ENCODE assay signal across 25 cellular contexts in the genomic region with DNA sequence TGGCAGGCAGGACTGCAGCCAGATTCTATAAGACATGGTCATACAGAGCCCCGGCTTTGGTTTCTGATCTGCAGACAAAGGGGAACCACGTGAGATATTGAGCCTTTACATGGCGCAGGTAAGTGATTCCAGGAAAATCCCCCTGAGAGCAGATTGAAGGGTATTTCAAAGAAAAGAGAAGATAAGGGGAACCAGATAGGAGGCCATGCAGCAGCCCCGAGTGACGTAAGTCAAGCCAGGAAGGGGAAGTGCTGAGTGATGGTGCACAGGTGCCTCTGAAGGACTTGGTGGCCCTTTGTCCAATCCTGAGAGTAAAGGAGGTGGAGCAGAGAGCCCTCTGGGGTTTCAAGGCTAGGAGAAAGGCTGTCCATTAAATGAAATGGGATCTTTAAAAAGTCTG.
DNase-seq lines count a peak whose midpoint lies in the region; ATAC-seq, FAIRE-seq and TF ChIP-seq lines count a peak whose summit lies in the region.
"Had no signal": no experiment of that assay in that cellular context is flagged by ENCODE, and none has a peak within 500 bp of the region (broad histone marks: within the 10 kb centered on the region; RNA-seq: fewer than 3 reads in every experiment).

No MANE protein-coding gene starts in this region.

- intact Hi-C loops in K562 (cut with micrococcal nuclease) = no loop called here

- TF ChIP-seq RAD21 in K562 (CRISPR knock-in tag; conservative IDR thresholded peaks at IDR 0.05 in 1 of 2, IDR thresholded peaks at IDR 0.05 in 1 of 2) = no peak

- H4K20me1 ChIP-seq in K562 (replicated peaks; ENCODE audit: control insufficient read depth, insufficient read depth, low read length) (0 out of 2 replicates have a peak, but pooled peaks cover 4% of the 10 kb centered on the region), hepatocyte (ENCODE audit: insufficient read depth, poor library complexity, severe bottlenecking) (no peaks in the 10 kb centered on the region)
- H4K20me1 ChIP-seq: BLaER1 had no signal

- no peaks in the 10 kb centered on the region for H3K4me1 Mint-ChIP-seq in stimulated activated memory B cell treated with anti-CD40 and anti-IgM and Interleukin-4, amounts not matched to agents 10 μg/mL and 1 μg/mL and 100 μg/mL, for 72 hours
- no peaks in the 10 kb centered on the region for H3K4me1 Mint-ChIP-seq in CD8-positive, alpha-beta memory T cell
- H3K4me1 Mint-ChIP-seq: CD14-positive monocyte; CD4-positive, alpha-beta memory T cell; CD4-positive, CD25-positive, alpha-beta regulatory T cell had no signal

- H3K27ac Mint-ChIP-seq in stimulated activated memory B cell treated with anti-CD40 and anti-IgM and Interleukin-4, amounts not matched to agents 10 μg/mL and 1 μg/mL and 100 μg/mL, for 72 hours = no peak overlapping the region
- H3K27ac Mint-ChIP-seq in CD8-positive, alpha-beta memory T cell = no peak overlapping the region
- H3K27ac Mint-ChIP-seq: CD4-positive, alpha-beta memory T cell; CD4-positive, CD25-positive, alpha-beta regulatory T cell had no signal

- TF ChIP-seq POLR2A in NB4 (IDR thresholded peaks at IDR 0.05; ENCODE audit: extremely low read depth, insufficient read length) (no peak), K562 (conservative IDR thresholded peaks at IDR 0.05) (no peak)

- H3K9ac ChIP-seq in K562 (ENCODE audit: insufficient read depth in 1 of 2, low read depth in 2 of 2, low read length in 2 of 2) = no peak overlapping the region
- H3K9ac ChIP-seq: BLaER1 had no signal

- no peak overlapping the region for H3K4me2 ChIP-seq in K562 (ENCODE audit: insufficient read depth, low read length)
- H3K4me2 ChIP-seq in hepatocyte = no peak overlapping the region
- H3K4me2 ChIP-seq: BLaER1 had no signal

- no peaks in the 10 kb centered on the region for H3K9me3 Mint-ChIP-seq in stimulated activated memory B cell treated with anti-CD40 and anti-IgM and Interleukin-4, amounts not matched to agents 10 μg/mL and 1 μg/mL and 100 μg/mL, for 72 hours
- peaks cover 0 to 2% (median 1%) of the 10 kb centered on the region in 5 donors for H3K9me3 Mint-ChIP-seq in CD8-positive, alpha-beta memory T cell

- H3K36me3 ChIP-seq in K562 (ENCODE audit: control insufficient read depth, insufficient read depth, low read length) (no peaks in the 10 kb centered on the region), hepatocyte (replicated peaks; ENCODE audit: insufficient read depth, low read depth) (no peaks in the 10 kb centered on the region)
- no peaks in the 10 kb centered on the region for H3K36me3 ChIP-seq in CD8-positive, alpha-beta memory T cell (ENCODE audit: insufficient read depth, low read length)
- H3K36me3 ChIP-seq: BE2C, BLaER1 had no signal

- WGBS in K562 (ENCODE audit: insufficient coverage, low coverage, missing lambda C conversion rate) = 1% methylated on average over 5 of the region's 5 CpGs
- 69% methylated on average over 5 of the region's 5 CpGs for WGBS in hepatocyte (ENCODE audit: low lambda C conversion rate, missing lambda C conversion rate)

- in situ Hi-C loops in K562 (cut with MboI) = no loop called here

- H3K27me3 Mint-ChIP-seq in stimulated activated memory B cell treated with anti-CD40 and anti-IgM and Interleukin-4, amounts not matched to agents 10 μg/mL and 1 μg/mL and 100 μg/mL, for 72 hours = peaks cover 16% of the 10 kb centered on the region
- H3K27me3 Mint-ChIP-seq in CD8-positive, alpha-beta memory T cell = no peaks in the 10 kb centered on the region
- H3K27me3 Mint-ChIP-seq: CD4-positive, CD25-positive, alpha-beta regulatory T cell had no signal

- no peaks in the 10 kb centered on the region for H3K79me2 ChIP-seq in K562 (ENCODE audit: control insufficient read depth, insufficient read depth, low read length)
- H3K79me2 ChIP-seq in hepatocyte = no peaks in the 10 kb centered on the region

- H2AFZ ChIP-seq in K562 (ENCODE audit: low read depth, low read length) (no peak overlapping the region), hepatocyte (no peak overlapping the region)

- DNase-seq in NB4 (ENCODE audit: low read depth) (peak; percentile 19), NCI-H69 (lab: John Stamatoyannopoulos, UW) (peak; percentile 39), K562 (ENCODE audit: extremely low read depth in 1 of 4, low spot score in 3 of 4) (no peak), hepatocyte (ENCODE audit: low spot score) (no peak), SW480 (ENCODE audit: low spot score) (no peak)
- no peak for DNase-seq in CD8-positive, alpha-beta memory T cell
- DNase-seq: 8988T; ACHN; BE2C; C1 segment of cervical spinal cord; Caco-2; Calu3; CD4-positive, alpha-beta memory T cell; CD4-positive, CD25-positive, alpha-beta regulatory T cell; DMS79 treated with DMSO at 0.1 percent for 48 hours; GF-D8 had no signal

- CTCF ChIA-PET in K562 (lab: Yijun Ruan, JAX; ENCODE audit: low intra/inter-chr PET ratio) = no interaction called here
- CTCF ChIA-PET in CD8-positive, alpha-beta memory T cell (lab: Charles Lee) = no interaction called here

- no peaks in the 10 kb centered on the region for H3K9me2 ChIP-seq in hepatocyte (replicated peaks; ENCODE audit: insufficient read depth)

- no peak for FAIRE-seq in K562 (lab: Jason Lieb, UNC)
- FAIRE-seq: A204.1, D721Med, G401.6, GM12891, GM19239 had no signal

- H3K9me3 ChIP-seq in K562 (replicated peaks; ENCODE audit: control insufficient read depth, insufficient read depth, low read depth, low read length) (no peaks in the 10 kb centered on the region), hepatocyte (ENCODE audit: low read depth) (no peaks in the 10 kb centered on the region)
- no peaks in the 10 kb centered on the region for H3K9me3 ChIP-seq in CD8-positive, alpha-beta memory T cell (ENCODE audit: low read length)
- H3K9me3 ChIP-seq: BE2C, BLaER1, Caco-2 had no signal

- H3K4me1 ChIP-seq in K562 (replicated peaks in 1 of 2; ENCODE audit: control insufficient read depth in 2 of 2, insufficient read depth in 2 of 2, low read length in 2 of 2) (no peaks in the 10 kb centered on the region), hepatocyte (ENCODE audit: insufficient read depth) (no peaks in the 10 kb centered on the region)
- H3K4me1 ChIP-seq in CD8-positive, alpha-beta memory T cell (ENCODE audit: insufficient read depth, low read length) = no peaks in the 10 kb centered on the region
- H3K4me1 ChIP-seq: BE2C, Caco-2 had no signal

- TF ChIP-seq CTCF in NB4 (IDR thresholded peaks at IDR 0.05; ENCODE audit: low read depth, low read length) = no peak
- no peak for TF ChIP-seq CTCF in K562 (IDR thresholded peaks at IDR 0.05 in 2 of 3, conservative IDR thresholded peaks at IDR 0.05 in 1 of 3; ENCODE audit: insufficient read depth in 2 of 3, low read depth in 1 of 3, low read length in 3 of 3)
- no peak for TF ChIP-seq CTCF in hepatocyte (IDR thresholded peaks at IDR 0.05; ENCODE audit: poor library complexity)

- BruUV-seq in K562 (replicated peaks; lab: Mats Ljungman, UMichigan) = no TSS peak

- peaks cover 20 to 26% of the 10 kb centered on the region in 2 experiments; a peak in 3 of 5 replicates for H3K27me3 ChIP-seq in K562 (ENCODE audit: control insufficient read depth in 2 of 2, insufficient read depth in 2 of 2, low read length in 2 of 2)
- no peaks in the 10 kb centered on the region for H3K27me3 ChIP-seq in hepatocyte
- no peaks in the 10 kb centered on the region for H3K27me3 ChIP-seq in CD8-positive, alpha-beta memory T cell (ENCODE audit: insufficient read depth, low read length, poor library complexity, severe bottlenecking)
- H3K27me3 ChIP-seq: BLaER1 had no signal

- H3K9me1 ChIP-seq in K562 (ENCODE audit: control insufficient read depth, insufficient read depth, low read length) = no peaks in the 10 kb centered on the region

- ATAC-seq in K562 (no peak), esophagus mucosa (no peak)
- peak; percentile 58 for ATAC-seq in stimulated activated memory B cell treated with anti-CD40 and anti-IgM and Interleukin-4, amounts not matched to agents 10 μg/mL and 1 μg/mL and 100 μg/mL, for 72 hours

- H3K27ac ChIP-seq in K562 (ENCODE audit: extremely low read depth, low read depth, low read length) (no peak overlapping the region), hepatocyte (no peak overlapping the region)
- no peak overlapping the region for H3K27ac ChIP-seq in CD8-positive, alpha-beta memory T cell (ENCODE audit: low read depth, low read length)
- H3K27ac ChIP-seq: BLaER1 had no signal

- POLR2A ChIA-PET in K562 (lab: Yijun Ruan, JAX) = no interaction called here
- POLR2A ChIA-PET in CD8-positive, alpha-beta memory T cell (lab: Charles Lee) = no interaction called here

- H3K4me3 ChIP-seq in NB4 (ENCODE audit: low read depth, low read length) = no peak overlapping the region
- H3K4me3 ChIP-seq in K562 = no peak overlapping the region
- H3K4me3 ChIP-seq in hepatocyte = no peak overlapping the region
- H3K4me3 ChIP-seq in CD8-positive, alpha-beta memory T cell (ENCODE audit: low read length) = no peak overlapping the region
- H3K4me3 ChIP-seq: BLaER1 had no signal

- H3K36me3 Mint-ChIP-seq in stimulated activated memory B cell treated with anti-CD40 and anti-IgM and Interleukin-4, amounts not matched to agents 10 μg/mL and 1 μg/mL and 100 μg/mL, for 72 hours = no peaks in the 10 kb centered on the region
- peaks cover 0 to 3% (median 0%) of the 10 kb centered on the region in 3 donors for H3K36me3 Mint-ChIP-seq in CD8-positive, alpha-beta memory T cell
- H3K36me3 Mint-ChIP-seq: CD14-positive monocyte; CD4-positive, alpha-beta memory T cell; CD4-positive, CD25-positive, alpha-beta regulatory T cell had no signal

- H3K4me3 Mint-ChIP-seq in stimulated activated memory B cell treated with anti-CD40 and anti-IgM and Interleukin-4, amounts not matched to agents 10 μg/mL and 1 μg/mL and 100 μg/mL, for 72 hours = no peak overlapping the region
- H3K4me3 Mint-ChIP-seq in CD8-positive, alpha-beta memory T cell = no peak overlapping the region
- H3K4me3 Mint-ChIP-seq: CD14-positive monocyte; CD4-positive, alpha-beta memory T cell; CD4-positive, CD25-positive, alpha-beta regulatory T cell had no signal

- TF ChIP-seq EP300 in K562 (IDR thresholded peaks at IDR 0.05; ENCODE audit: low read length) = no peak

TF ChIP-seq in K562, 482 proteins besides CTCF, POLR2A, EP300 and RAD21 (continues in another document):
- TF ChIP-seq MEIS2 (IDR thresholded peaks at IDR 0.05; ENCODE audit: partially characterized antibody) = peak; percentile 38
- TF ChIP-seq, protein P1, sequence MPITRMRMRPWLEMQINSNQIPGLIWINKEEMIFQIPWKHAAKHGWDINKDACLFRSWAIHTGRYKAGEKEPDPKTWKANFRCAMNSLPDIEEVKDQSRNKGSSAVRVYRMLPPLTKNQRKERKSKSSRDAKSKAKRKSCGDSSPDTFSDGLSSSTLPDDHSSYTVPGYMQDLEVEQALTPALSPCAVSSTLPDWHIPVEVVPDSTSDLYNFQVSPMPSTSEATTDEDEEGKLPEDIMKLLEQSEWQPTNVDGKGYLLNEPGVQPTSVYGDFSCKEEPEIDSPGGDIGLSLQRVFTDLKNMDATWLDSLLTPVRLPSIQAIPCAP (CRISPR knock-in tag; IDR thresholded peaks at IDR 0.05; ENCODE audit: borderline replicate concordance) = no peak

Comparison
In these comparisons a context has a peak if more than half of its experiments do, and no peak if none do; other contexts are left out.
1. DNase-seq: peak in NB4 (single experiment) and NCI-H69 (single experiment); none in K562 (0 of 4), hepatocyte (single experiment), SW480 (single experiment) and CD8-positive, alpha-beta memory T cell (0 of 5).